ENCODE assay signal across 8 cellular contexts in genomic region chr5:141618030-141618803, GRCh38. TPM values are rescaled to one million over a fixed set of nuclear protein-coding genes. Genes with fewer than 3 reads are reported as not detected.
DNase-seq lines count a peak whose midpoint lies in the region; TF ChIP-seq lines count a peak whose summit lies in the region.

No MANE protein-coding gene starts in this region.

- H3K27me3 ChIP-seq in GM23248 (replicated peaks; ENCODE audit: insufficient read depth), result no peaks in the 10 kb centered on the region
- no peaks in the 10 kb centered on the region for H3K27me3 ChIP-seq in KMS-11 (ENCODE audit: insufficient read depth, low read depth)
- H3K27me3 ChIP-seq in brain microvascular endothelial cell (replicated peaks), result no peaks in the 10 kb centered on the region

- peaks cover 47% of the 10 kb centered on the region for H3K4me1 Mint-ChIP-seq in T-helper 1 cell treated with Interleukin-12 subunit alpha and Interleukin-12 subunit beta and Interleukin-4 antibody, amounts not matched to agents 30 μg/mL and 1 μg/mL, for 36 hours (ENCODE audit: low read depth)

- H4K20me1 ChIP-seq in GM23248 (ENCODE audit: insufficient read depth), result no peaks in the 10 kb centered on the region
- no peaks in the 10 kb centered on the region for H4K20me1 ChIP-seq in KMS-11 (ENCODE audit: insufficient read depth)

- WGBS in GM23248 (ENCODE audit: low coverage in 1 of 2, low lambda C conversion rate in 2 of 2, missing lambda C conversion rate in 2 of 2), 2 experiments, result 2% methylated on average over 29 to 36 of the region's 36 CpGs

- H3K9me2 ChIP-seq in GM23248 (ENCODE audit: insufficient read depth), result no peaks in the 10 kb centered on the region

- in situ Hi-C loops in GM23248 (cut with MboI) (no loop called here), brain microvascular endothelial cell (cut with HindIII; ENCODE audit: low pct_ligation_motif_present, low sequenced_read_pairs) (no loop called here)

- H3K9me3 Mint-ChIP-seq in T-helper 1 cell treated with Interleukin-12 subunit alpha and Interleukin-12 subunit beta and Interleukin-4 antibody, amounts not matched to agents 30 μg/mL and 1 μg/mL, for 36 hours, result no peaks in the 10 kb centered on the region

- no peaks in the 10 kb centered on the region for H3K9me3 ChIP-seq in GM23248 (ENCODE audit: low read depth)

- H3K4me2 ChIP-seq in GM23248 (ENCODE audit: unreplicated experiment), result peak overlapping the region; percentile 98
- H3K4me2 ChIP-seq in KMS-11, result peak overlapping the region; percentile 68

- H3K79me2 ChIP-seq in GM23248 (ENCODE audit: insufficient read depth) (peaks cover 52% of the 10 kb centered on the region), KMS-11 (ENCODE audit: insufficient read depth, low read depth) (peaks cover 46% of the 10 kb centered on the region)

- H3K9ac ChIP-seq in GM23248 (peak overlapping the region; percentile 83), KMS-11 (peak overlapping the region; percentile 72)

- peak overlapping the region; percentile 94 for H3K27ac Mint-ChIP-seq in T-helper 1 cell treated with Interleukin-12 subunit alpha and Interleukin-12 subunit beta and Interleukin-4 antibody, amounts not matched to agents 30 μg/mL and 1 μg/mL, for 36 hours

- TF ChIP-seq CTCF in KMS-11 (conservative IDR thresholded peaks at IDR 0.05; ENCODE audit: low read depth, low read length) (no peak), brain microvascular endothelial cell (IDR thresholded peaks at IDR 0.05; ENCODE audit: low read depth, low read length, missing control alignments) (no peak)

- peaks cover 11% of the 10 kb centered on the region for H3K4me1 ChIP-seq in GM23248 (ENCODE audit: insufficient read depth)
- H3K4me1 ChIP-seq in KMS-11 (ENCODE audit: low read depth, poor library complexity, severe bottlenecking), result peaks cover 24% of the 10 kb centered on the region

- peak overlapping the region; percentile 85 for H2AFZ ChIP-seq in GM23248
- H2AFZ ChIP-seq in KMS-11 (ENCODE audit: low read depth), result peak overlapping the region; percentile 69; the same call in 1 of the 2 replicates

- H3K27me3 Mint-ChIP-seq in T-helper 1 cell treated with Interleukin-12 subunit alpha and Interleukin-12 subunit beta and Interleukin-4 antibody, amounts not matched to agents 30 μg/mL and 1 μg/mL, for 36 hours (ENCODE audit: low read depth), result no peaks in the 10 kb centered on the region

- H3K27ac ChIP-seq in GM23248 (peak overlapping the region; percentile 71), KMS-11 (peak overlapping the region; percentile 54), brain microvascular endothelial cell (peak overlapping the region; percentile 43)

- peak overlapping the region; percentile 87 for H3K4me3 ChIP-seq in GM08714 (ENCODE audit: low read length)
- H3K4me3 ChIP-seq in GM23248, result peak overlapping the region; percentile 79
- H3K4me3 ChIP-seq in KMS-11 (IDR thresholded peaks at IDR 0.05; ENCODE audit: insufficient read depth, low read depth, low read length), result no peak overlapping the region
- H3K4me3 ChIP-seq in brain microvascular endothelial cell (ENCODE audit: low read depth, low read length), result peak overlapping the region; percentile 83

- DNase-seq in GM23248 (peak; percentile 65), brain microvascular endothelial cell (no peak), islet precursor cell (peak; percentile 88), NCI-H1048 (lab: John Stamatoyannopoulos, UW) (no peak)
- DNase-seq in stimulated activated CD4-positive, alpha-beta T cell treated with anti-CD3 and anti-CD28 coated beads, Interleukin-2, amount 100 ng/mL, for 24 hours, result peak; percentile 70 to 71

- peak overlapping the region; percentile 99 for H3K4me3 Mint-ChIP-seq in T-helper 1 cell treated with Interleukin-12 subunit alpha and Interleukin-12 subunit beta and Interleukin-4 antibody, amounts not matched to agents 30 μg/mL and 1 μg/mL, for 36 hours

- peaks cover 27% of the 10 kb centered on the region for H3K36me3 Mint-ChIP-seq in T-helper 1 cell treated with Interleukin-12 subunit alpha and Interleukin-12 subunit beta and Interleukin-4 antibody, amounts not matched to agents 30 μg/mL and 1 μg/mL, for 36 hours (ENCODE audit: low read depth)

- H3K36me3 ChIP-seq in GM23248 (ENCODE audit: low read depth) (peaks cover 16% of the 10 kb centered on the region), KMS-11 (ENCODE audit: insufficient read depth) (no peaks in the 10 kb centered on the region), brain microvascular endothelial cell (replicated peaks) (peaks cover 23% of the 10 kb centered on the region)

- peaks cover 41% of the 10 kb centered on the region for H3F3A ChIP-seq in GM23248 (ENCODE audit: insufficient read depth)

RNA-seq across cellular contexts. Expression of gene DIAPH1, which starts 0.6 kb away (rescaled TPM):
- total RNA-seq in GM23248 (2014; rRNA removed; shearing (Covaris generic)), result 26.0 and 34.5 TPM in 2 replicates
- polyA plus RNA-seq in GM23248 (2016; fragmentation: Nextera tagmentation; extraction: Ambion mirVana), result 33.7 and 34.4 TPM in 2 replicates

RNA-seq across cellular contexts. Expression of gene HDAC3, which starts 18.4 kb away (rescaled TPM):
- total RNA-seq in GM23248 (2014; rRNA removed; shearing (Covaris generic)), result 43.8 and 53.2 TPM in 2 replicates
- polyA plus RNA-seq in GM23248 (2016; fragmentation: Nextera tagmentation; extraction: Ambion mirVana), result 59.0 and 62.9 TPM in 2 replicates

RNA-seq across cellular contexts. Expression of gene RELL2, which starts 18.6 kb away (rescaled TPM):
- 2.8 and 3.8 TPM in 2 replicates for total RNA-seq in GM23248 (2014; rRNA removed; shearing (Covaris generic))
- 2.1 and 2.9 TPM in 2 replicates for polyA plus RNA-seq in GM23248 (2016; fragmentation: Nextera tagmentation; extraction: Ambion mirVana)

RNA-seq across cellular contexts. Expression of gene FCHSD1, which starts 33.0 kb away (rescaled TPM):
- 24.4 and 32.0 TPM in 2 replicates for total RNA-seq in GM23248 (2014; rRNA removed; shearing (Covaris generic))
- 21.8 and 23.8 TPM in 2 replicates for polyA plus RNA-seq in GM23248 (2016; fragmentation: Nextera tagmentation; extraction: Ambion mirVana)

Comparison
In these comparisons a context has a peak if more than half of its experiments do, and no peak if none do; other contexts are left out.
1. DNase-seq: peak in GM23248 (single experiment), islet precursor cell (single experiment) and stimulated activated CD4-positive, alpha-beta T cell treated with anti-CD3 and anti-CD28 coated beads, Interleukin-2, amount 100 ng/mL, for 24 hours (2 of 2); none in brain microvascular endothelial cell (single experiment) and NCI-H1048 (single experiment).
2. Peak in every context shown above with its lines, with median percentiles within 50 percentile points of each other: H3K27ac ChIP-seq.